In genomic region chr12:41188841-41189394, GRCh38 we compare ENCODE assay signal across 11 cellular contexts. TPM values are rescaled to one million over a fixed set of nuclear protein-coding genes. Genes with fewer than 3 reads are reported as not detected.
DNase-seq lines count a peak whose midpoint lies in the region; ATAC-seq and TF ChIP-seq lines count a peak whose summit lies in the region.
"Had no signal": no experiment of that assay in that cellular context is flagged by ENCODE, and none has a peak within 500 bp of the region (broad histone marks: within the 10 kb centered on the region; RNA-seq: fewer than 3 reads in every experiment).

No MANE protein-coding gene starts in this region.

- H3K4me3 Mint-ChIP-seq in T-helper 17 cell, result no peak overlapping the region

- H3K9me3 ChIP-seq in colonic mucosa (no peaks in the 10 kb centered on the region), mucosa of rectum (ENCODE audit: control insufficient read depth in 2 of 2, low read length in 2 of 2) (no peaks in the 10 kb centered on the region), thoracic aorta (no peaks in the 10 kb centered on the region), T-helper 17 cell (ENCODE audit: control insufficient read depth, low read length, poor library complexity, severe bottlenecking) (no peaks in the 10 kb centered on the region)

- H3K4me1 ChIP-seq in colonic mucosa, result no peaks in the 10 kb centered on the region
- peaks cover 0 to 2% of the 10 kb centered on the region in 2 donors for H3K4me1 ChIP-seq in mucosa of rectum (ENCODE audit: control insufficient read depth in 2 of 2, insufficient read depth in 2 of 2, low read length in 2 of 2)
- peaks cover 2 to 14% of the 10 kb centered on the region in 2 donors for H3K4me1 ChIP-seq in thoracic aorta (ENCODE audit: control insufficient read depth in 1 of 2, low read depth in 2 of 2)

- TF ChIP-seq CTCF in colonic mucosa (IDR thresholded peaks at IDR 0.05) (no peak), thoracic aorta (IDR thresholded peaks at IDR 0.05) (no peak)

- peaks cover 3% of the 10 kb centered on the region for H3K36me3 Mint-ChIP-seq in T-helper 17 cell (ENCODE audit: low read depth)

- H3K9ac ChIP-seq in colonic mucosa (ENCODE audit: low read depth in 2 of 2, low read length in 2 of 2) (peak overlapping the region in 1 of 2 donors; percentile 12), mucosa of rectum (ENCODE audit: low read depth in 1 of 2, low read length in 2 of 2) (no peak overlapping the region)

- H3K27me3 ChIP-seq in colonic mucosa, result peaks cover 7% of the 10 kb centered on the region
- H3K27me3 ChIP-seq in mucosa of rectum (ENCODE audit: control insufficient read depth in 2 of 2, insufficient read depth in 2 of 2, low read length in 2 of 2), result peaks cover 11 to 14% of the 10 kb centered on the region in 2 donors
- no peaks in the 10 kb centered on the region for H3K27me3 ChIP-seq in thoracic aorta (replicated peaks; ENCODE audit: insufficient read depth)

- H3K36me3 ChIP-seq in colonic mucosa (no peaks in the 10 kb centered on the region), mucosa of rectum (ENCODE audit: control insufficient read depth in 2 of 2, insufficient read depth in 2 of 2, low read length in 2 of 2) (no peaks in the 10 kb centered on the region), thoracic aorta (no peaks in the 10 kb centered on the region)

- DNase-seq in NCI-H1105 treated with DMSO at 0.1 percent for 48 hours (lab: John Stamatoyannopoulos, UW) (peak; percentile 29), NCI-H1105 (lab: John Stamatoyannopoulos, UW) (no peak), colonic mucosa (no peak), thoracic aorta (ENCODE audit: low spot score) (no peak), T-helper 17 cell (no peak)
- DNase-seq: effector CD8-positive, alpha-beta T cell; Kasumi-1 had no signal

- ATAC-seq in thoracic aorta (ENCODE audit: insufficient number of reproducible peaks, low FRiP score, low read depth), result no peak
- ATAC-seq in HG03442 (IDR thresholded peaks at IDR 0.05; ENCODE audit: unreplicated experiment), result no peak
- ATAC-seq in T-helper 17 cell, result no peak
- no peak for ATAC-seq in HG02884 (IDR thresholded peaks at IDR 0.05; ENCODE audit: unreplicated experiment)

- H3K27ac ChIP-seq in colonic mucosa, result peak overlapping the region; percentile 0
- H3K27ac ChIP-seq in mucosa of rectum (ENCODE audit: low read depth in 2 of 2, low read length in 2 of 2), result peak overlapping the region; percentile 36 to 49
- H3K27ac ChIP-seq in thoracic aorta, result peak overlapping the region; percentile 75 to 91

- H3K4me3 ChIP-seq in colonic mucosa, result no peak overlapping the region
- H3K4me3 ChIP-seq in mucosa of rectum (ENCODE audit: low read length in 2 of 2), result peak overlapping the region; percentile 3 to 64
- peak overlapping the region; percentile 82 for H3K4me3 ChIP-seq in thoracic aorta

- peaks cover 40% of the 10 kb centered on the region for H3K27me3 Mint-ChIP-seq in T-helper 17 cell

- intact Hi-C loops in colonic mucosa (cut with DNase I), result no loop called here

- H3K27ac Mint-ChIP-seq in T-helper 17 cell, result no peak overlapping the region

- H3K4me1 Mint-ChIP-seq in T-helper 17 cell, result peaks cover 5% of the 10 kb centered on the region

RNA-seq across cellular contexts. Expression of gene PDZRN4, which starts 0.8 kb away (rescaled TPM):
- total RNA-seq in colonic mucosa, result 1 to 10 TPM in 1 of 2 donors, under 1 TPM in 1; 0.35 to 3.5 TPM
- total RNA-seq in thoracic aorta, result 10 to 100 TPM in 1 of 2 donors, 1 to 10 TPM in 1; 6.1 to 12.5 TPM
- not detected for total RNA-seq in T-helper 17 cell
- total RNA-seq: G401 had no signal

Comparison
In these comparisons a context has a peak if more than half of its experiments do, and no peak if none do; other contexts are left out.
1. H3K27ac ChIP-seq: peak in every context shown above with its lines; median percentile 83 in thoracic aorta; 42 in mucosa of rectum; 0 in colonic mucosa.